Comparison of ENCODE assay signal across 2 cellular contexts in the genomic region with DNA sequence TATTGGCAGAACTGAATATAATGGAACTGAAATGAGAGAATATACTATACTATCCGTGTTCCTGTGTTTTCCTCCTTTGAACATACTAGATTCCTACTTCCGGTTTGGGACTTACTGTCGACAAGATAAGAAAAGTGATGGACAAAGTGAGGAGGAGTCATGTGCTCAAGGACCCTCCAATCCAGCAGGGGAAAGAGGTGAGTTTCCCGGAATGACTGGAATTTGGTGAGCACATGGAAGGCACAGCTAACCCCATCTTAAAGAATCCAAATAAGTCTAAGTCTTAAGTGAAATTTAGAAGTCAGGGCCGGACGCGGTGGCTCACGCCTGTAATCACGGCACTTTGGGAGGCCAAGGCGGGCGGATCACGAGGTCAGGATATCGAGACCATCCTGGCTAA.
TF ChIP-seq lines count a peak whose summit lies in the region.

No MANE protein-coding gene starts in this region.

TF ChIP-seq in GM23338, 12 proteins besides CTCF, POLR2A, EP300 and RAD21:
- TF ChIP-seq EZH2phosphoT487 (IDR thresholded peaks at IDR 0.05; ENCODE audit: unreplicated experiment) (no peak), JUNB (IDR thresholded peaks at IDR 0.05; ENCODE audit: unreplicated experiment) (no peak), NANOG (IDR thresholded peaks at IDR 0.05; ENCODE audit: borderline replicate concordance) (no peak)
- TF ChIP-seq, protein P1, sequence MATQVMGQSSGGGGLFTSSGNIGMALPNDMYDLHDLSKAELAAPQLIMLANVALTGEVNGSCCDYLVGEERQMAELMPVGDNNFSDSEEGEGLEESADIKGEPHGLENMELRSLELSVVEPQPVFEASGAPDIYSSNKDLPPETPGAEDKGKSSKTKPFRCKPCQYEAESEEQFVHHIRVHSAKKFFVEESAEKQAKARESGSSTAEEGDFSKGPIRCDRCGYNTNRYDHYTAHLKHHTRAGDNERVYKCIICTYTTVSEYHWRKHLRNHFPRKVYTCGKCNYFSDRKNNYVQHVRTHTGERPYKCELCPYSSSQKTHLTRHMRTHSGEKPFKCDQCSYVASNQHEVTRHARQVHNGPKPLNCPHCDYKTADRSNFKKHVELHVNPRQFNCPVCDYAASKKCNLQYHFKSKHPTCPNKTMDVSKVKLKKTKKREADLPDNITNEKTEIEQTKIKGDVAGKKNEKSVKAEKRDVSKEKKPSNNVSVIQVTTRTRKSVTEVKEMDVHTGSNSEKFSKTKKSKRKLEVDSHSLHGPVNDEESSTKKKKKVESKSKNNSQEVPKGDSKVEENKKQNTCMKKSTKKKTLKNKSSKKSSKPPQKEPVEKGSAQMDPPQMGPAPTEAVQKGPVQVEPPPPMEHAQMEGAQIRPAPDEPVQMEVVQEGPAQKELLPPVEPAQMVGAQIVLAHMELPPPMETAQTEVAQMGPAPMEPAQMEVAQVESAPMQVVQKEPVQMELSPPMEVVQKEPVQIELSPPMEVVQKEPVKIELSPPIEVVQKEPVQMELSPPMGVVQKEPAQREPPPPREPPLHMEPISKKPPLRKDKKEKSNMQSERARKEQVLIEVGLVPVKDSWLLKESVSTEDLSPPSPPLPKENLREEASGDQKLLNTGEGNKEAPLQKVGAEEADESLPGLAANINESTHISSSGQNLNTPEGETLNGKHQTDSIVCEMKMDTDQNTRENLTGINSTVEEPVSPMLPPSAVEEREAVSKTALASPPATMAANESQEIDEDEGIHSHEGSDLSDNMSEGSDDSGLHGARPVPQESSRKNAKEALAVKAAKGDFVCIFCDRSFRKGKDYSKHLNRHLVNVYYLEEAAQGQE (IDR thresholded peaks at IDR 0.05; ENCODE audit: unreplicated experiment), result no peak
- TF ChIP-seq, protein P2, sequence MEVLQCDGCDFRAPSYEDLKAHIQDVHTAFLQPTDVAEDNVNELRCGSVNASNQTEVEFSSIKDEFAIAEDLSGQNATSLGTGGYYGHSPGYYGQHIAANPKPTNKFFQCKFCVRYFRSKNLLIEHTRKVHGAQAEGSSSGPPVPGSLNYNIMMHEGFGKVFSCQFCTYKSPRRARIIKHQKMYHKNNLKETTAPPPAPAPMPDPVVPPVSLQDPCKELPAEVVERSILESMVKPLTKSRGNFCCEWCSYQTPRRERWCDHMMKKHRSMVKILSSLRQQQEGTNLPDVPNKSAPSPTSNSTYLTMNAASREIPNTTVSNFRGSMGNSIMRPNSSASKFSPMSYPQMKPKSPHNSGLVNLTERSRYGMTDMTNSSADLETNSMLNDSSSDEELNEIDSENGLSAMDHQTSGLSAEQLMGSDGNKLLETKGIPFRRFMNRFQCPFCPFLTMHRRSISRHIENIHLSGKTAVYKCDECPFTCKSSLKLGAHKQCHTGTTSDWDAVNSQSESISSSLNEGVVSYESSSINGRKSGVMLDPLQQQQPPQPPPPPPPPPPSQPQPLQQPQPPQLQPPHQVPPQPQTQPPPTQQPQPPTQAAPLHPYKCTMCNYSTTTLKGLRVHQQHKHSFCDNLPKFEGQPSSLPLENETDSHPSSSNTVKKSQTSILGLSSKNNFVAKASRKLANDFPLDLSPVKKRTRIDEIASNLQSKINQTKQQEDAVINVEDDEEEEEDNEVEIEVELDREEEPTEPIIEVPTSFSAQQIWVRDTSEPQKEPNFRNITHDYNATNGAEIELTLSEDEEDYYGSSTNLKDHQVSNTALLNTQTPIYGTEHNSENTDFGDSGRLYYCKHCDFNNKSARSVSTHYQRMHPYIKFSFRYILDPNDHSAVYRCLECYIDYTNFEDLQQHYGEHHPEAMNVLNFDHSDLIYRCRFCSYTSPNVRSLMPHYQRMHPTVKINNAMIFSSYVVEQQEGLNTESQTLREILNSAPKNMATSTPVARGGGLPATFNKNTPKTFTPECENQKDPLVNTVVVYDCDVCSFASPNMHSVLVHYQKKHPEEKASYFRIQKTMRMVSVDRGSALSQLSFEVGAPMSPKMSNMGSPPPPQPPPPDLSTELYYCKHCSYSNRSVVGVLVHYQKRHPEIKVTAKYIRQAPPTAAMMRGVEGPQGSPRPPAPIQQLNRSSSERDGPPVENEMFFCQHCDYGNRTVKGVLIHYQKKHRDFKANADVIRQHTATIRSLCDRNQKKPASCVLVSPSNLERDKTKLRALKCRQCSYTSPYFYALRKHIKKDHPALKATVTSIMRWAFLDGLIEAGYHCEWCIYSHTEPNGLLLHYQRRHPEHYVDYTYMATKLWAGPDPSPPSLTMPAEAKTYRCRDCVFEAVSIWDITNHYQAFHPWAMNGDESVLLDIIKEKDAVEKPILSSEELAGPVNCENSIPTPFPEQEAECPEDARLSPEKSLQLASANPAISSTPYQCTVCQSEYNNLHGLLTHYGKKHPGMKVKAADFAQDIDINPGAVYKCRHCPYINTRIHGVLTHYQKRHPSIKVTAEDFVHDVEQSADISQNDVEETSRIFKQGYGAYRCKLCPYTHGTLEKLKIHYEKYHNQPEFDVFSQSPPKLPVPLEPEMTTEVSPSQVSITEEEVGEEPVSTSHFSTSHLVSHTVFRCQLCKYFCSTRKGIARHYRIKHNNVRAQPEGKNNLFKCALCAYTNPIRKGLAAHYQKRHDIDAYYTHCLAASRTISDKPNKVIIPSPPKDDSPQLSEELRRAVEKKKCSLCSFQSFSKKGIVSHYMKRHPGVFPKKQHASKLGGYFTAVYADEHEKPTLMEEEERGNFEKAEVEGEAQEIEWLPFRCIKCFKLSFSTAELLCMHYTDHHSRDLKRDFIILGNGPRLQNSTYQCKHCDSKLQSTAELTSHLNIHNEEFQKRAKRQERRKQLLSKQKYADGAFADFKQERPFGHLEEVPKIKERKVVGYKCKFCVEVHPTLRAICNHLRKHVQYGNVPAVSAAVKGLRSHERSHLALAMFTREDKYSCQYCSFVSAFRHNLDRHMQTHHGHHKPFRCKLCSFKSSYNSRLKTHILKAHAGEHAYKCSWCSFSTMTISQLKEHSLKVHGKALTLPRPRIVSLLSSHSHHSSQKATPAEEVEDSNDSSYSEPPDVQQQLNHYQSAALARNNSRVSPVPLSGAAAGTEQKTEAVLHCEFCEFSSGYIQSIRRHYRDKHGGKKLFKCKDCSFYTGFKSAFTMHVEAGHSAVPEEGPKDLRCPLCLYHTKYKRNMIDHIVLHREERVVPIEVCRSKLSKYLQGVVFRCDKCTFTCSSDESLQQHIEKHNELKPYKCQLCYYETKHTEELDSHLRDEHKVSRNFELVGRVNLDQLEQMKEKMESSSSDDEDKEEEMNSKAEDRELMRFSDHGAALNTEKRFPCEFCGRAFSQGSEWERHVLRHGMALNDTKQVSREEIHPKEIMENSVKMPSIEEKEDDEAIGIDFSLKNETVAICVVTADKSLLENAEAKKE (CRISPR knock-in tag; IDR thresholded peaks at IDR 0.05), result no peak
TF ChIP-seq in GM23338: peak in this region for 0.

TF ChIP-seq in K562, 482 proteins besides CTCF, POLR2A, EP300 and RAD21:
- no peak for TF ChIP-seq DMBX1 (CRISPR knock-in tag; IDR thresholded peaks at IDR 0.05; ENCODE audit: borderline replicate concordance)
- no peak for TF ChIP-seq ZNF174 (CRISPR knock-in tag; IDR thresholded peaks at IDR 0.05)
- TF ChIP-seq ZBTB8A (IDR thresholded peaks at IDR 0.05; ENCODE audit: partially characterized antibody), result no peak
- TF ChIP-seq HDAC8 (tag; IDR thresholded peaks at IDR 0.05), result no peak
- no peak for TF ChIP-seq HEY1 (CRISPR knock-in tag; IDR thresholded peaks at IDR 0.05; ENCODE audit: borderline replicate concordance)
- no peak for TF ChIP-seq DIDO1 (tag; IDR thresholded peaks at IDR 0.05; ENCODE audit: low read depth)
